In genomic region chr1:85864727-85865126, GRCh38 we compare ENCODE assay signal across 19 cellular contexts.
"Had no signal": no experiment of that assay in that cellular context is flagged by ENCODE, and none has a peak within 500 bp of the region (broad histone marks: within the 10 kb centered on the region; RNA-seq: fewer than 3 reads in every experiment).

No MANE protein-coding gene starts in this region.

- H3K27ac ChIP-seq: epithelial cell of prostate, esophagus muscularis mucosa, gastroesophageal sphincter, neutrophil, thyroid gland had no signal

- H3K9me3 ChIP-seq: esophagus muscularis mucosa, gastroesophageal sphincter, neutrophil, suprapubic skin, thyroid gland had no signal

- H3K4me1 ChIP-seq: esophagus muscularis mucosa, gastroesophageal sphincter, suprapubic skin, thyroid gland had no signal

- H3K27ac Mint-ChIP-seq: effector memory CD8-positive, alpha-beta T cell; naive thymus-derived CD4-positive, alpha-beta T cell; nephron progenitor cell; stimulated activated effector memory CD8-positive, alpha-beta T cell treated with anti-CD3 and anti-CD28 coated beads, Interleukin-12 subunit alpha, Interleukin-12 subunit beta, amount 100 ng/mL, for 72 hours; type B pancreatic cell had no signal

- H3K27me3 Mint-ChIP-seq: effector memory CD8-positive, alpha-beta T cell; type B pancreatic cell had no signal

- H2AFZ ChIP-seq: hepatocyte had no signal

- DNase-seq: effector memory CD8-positive, alpha-beta T cell; glutamatergic neuron; left colon; mesendoderm; naive thymus-derived CD4-positive, alpha-beta T cell; nephron progenitor cell; posterior cingulate gyrus; stimulated activated CD4-positive, alpha-beta T cell treated with anti-CD3 and anti-CD28 coated beads, Interleukin-4, amount 100 ng/mL, for 1 hour; stimulated activated CD8-positive, alpha-beta memory T cell treated with anti-CD3 and anti-CD28 coated beads, Interleukin-4, amount 100 ng/mL, for 48 hours; stimulated activated naive CD8-positive, alpha-beta T cell treated with anti-CD3 and anti-CD28 coated beads, Interleukin-15, Interleukin-2, amounts not matched to agents 100 U/mL and 50 U/mL, for 24 hours; thyroid gland had no signal

- H3K36me3 ChIP-seq: neutrophil, suprapubic skin, thyroid gland had no signal

- H3K79me2 ChIP-seq: hepatocyte had no signal

- H3K4me3 Mint-ChIP-seq: effector memory CD8-positive, alpha-beta T cell; naive thymus-derived CD4-positive, alpha-beta T cell; nephron progenitor cell; stimulated activated effector memory CD8-positive, alpha-beta T cell treated with anti-CD3 and anti-CD28 coated beads, Interleukin-12 subunit alpha, Interleukin-12 subunit beta, amount 100 ng/mL, for 72 hours; type B pancreatic cell had no signal

- H3K36me3 Mint-ChIP-seq: naive thymus-derived CD4-positive, alpha-beta T cell; stimulated activated effector memory CD8-positive, alpha-beta T cell treated with anti-CD3 and anti-CD28 coated beads, Interleukin-12 subunit alpha, Interleukin-12 subunit beta, amount 100 ng/mL, for 72 hours; type B pancreatic cell had no signal

- H3K4me3 ChIP-seq: esophagus muscularis mucosa, gastroesophageal sphincter, hepatocyte, suprapubic skin, thyroid gland had no signal

- H3K27me3 ChIP-seq: esophagus muscularis mucosa, gastroesophageal sphincter, hepatocyte, neutrophil, suprapubic skin, thyroid gland had no signal

- H3K4me1 Mint-ChIP-seq: naive thymus-derived CD4-positive, alpha-beta T cell; nephron progenitor cell; stimulated activated effector memory CD8-positive, alpha-beta T cell treated with anti-CD3 and anti-CD28 coated beads, Interleukin-12 subunit alpha, Interleukin-12 subunit beta, amount 100 ng/mL, for 72 hours had no signal

- ATAC-seq: effector memory CD8-positive, alpha-beta T cell; left colon; naive thymus-derived CD4-positive, alpha-beta T cell; stimulated activated effector memory CD8-positive, alpha-beta T cell treated with anti-CD3 and anti-CD28 coated beads, Interleukin-12 subunit alpha, Interleukin-12 subunit beta, amount 100 ng/mL, for 72 hours; stimulated activated naive CD8-positive, alpha-beta T cell treated with anti-CD3 and anti-CD28 coated beads, Interleukin-15, Interleukin-2, amounts not matched to agents 100 U/mL and 50 U/mL, for 24 hours had no signal

- H3K9me3 Mint-ChIP-seq: nephron progenitor cell; stimulated activated effector memory CD8-positive, alpha-beta T cell treated with anti-CD3 and anti-CD28 coated beads, Interleukin-12 subunit alpha, Interleukin-12 subunit beta, amount 100 ng/mL, for 72 hours; type B pancreatic cell had no signal
